In genomic region chr11:47406896-47407745, GRCh38 we compare ENCODE assay signal across 8 cellular contexts. TPM values are rescaled to one million over a fixed set of nuclear protein-coding genes. Genes with fewer than 3 reads are reported as not detected.
DNase-seq lines count a peak whose midpoint lies in the region; ATAC-seq, FAIRE-seq and TF ChIP-seq lines count a peak whose summit lies in the region.

No MANE protein-coding gene starts in this region.

- H3K27ac ChIP-seq in keratinocyte (ENCODE audit: control insufficient read depth, insufficient read depth, low read length) = peak overlapping the region; percentile 95
- peak overlapping the region; percentile 91 to 95 for H3K27ac ChIP-seq in thoracic aorta

- H3K9ac ChIP-seq in keratinocyte (ENCODE audit: control insufficient read depth, extremely low read depth, insufficient read depth, low read length) = peak overlapping the region; percentile 86

- no peaks in the 10 kb centered on the region for H3K36me3 Mint-ChIP-seq in activated naive CD8-positive, alpha-beta T cell treated with anti-CD3 and anti-CD28 coated beads, Interleukin-2, amount 10 ng/mL, durations not matched to agents 7 days and 5 days

- H4K20me1 ChIP-seq in keratinocyte (ENCODE audit: control insufficient read depth, extremely low read depth, insufficient read depth, low read length) = peaks cover under 1% of the 10 kb centered on the region

- peak; percentile 66 for DNase-seq in activated CD8-positive, alpha-beta memory T cell treated with anti-CD3 and anti-CD28 coated beads for 24 hours
- no peak for DNase-seq in activated CD8-positive, alpha-beta memory T cell treated with anti-CD3 and anti-CD28 coated beads, Interleukin-2, amount 50 U/mL, for 4 hours
- no peak for DNase-seq in activated naive CD8-positive, alpha-beta T cell treated with anti-CD3 and anti-CD28 coated beads, Interleukin-2, amount 10 ng/mL, durations not matched to agents 7 days and 5 days
- DNase-seq in keratinocyte (ENCODE audit: low read depth, low spot score) (no peak), thoracic aorta (ENCODE audit: low spot score) (no peak), NCI-H345 (lab: John Stamatoyannopoulos, UW) (no peak)

- peak overlapping the region; percentile 92 for H3K4me3 Mint-ChIP-seq in activated naive CD8-positive, alpha-beta T cell treated with anti-CD3 and anti-CD28 coated beads, Interleukin-2, amount 10 ng/mL, durations not matched to agents 7 days and 5 days

- peaks cover 12% of the 10 kb centered on the region for H3K4me1 Mint-ChIP-seq in activated naive CD8-positive, alpha-beta T cell treated with anti-CD3 and anti-CD28 coated beads, Interleukin-2, amount 10 ng/mL, durations not matched to agents 7 days and 5 days

- TF ChIP-seq CTCF in keratinocyte (optimal IDR thresholded peaks at IDR 0.05 in 1 of 3, IDR thresholded peaks at IDR 0.05 in 1 of 3, conservative IDR thresholded peaks at IDR 0.05 in 1 of 3; ENCODE audit: extremely low read depth in 1 of 3, insufficient read depth in 2 of 3, low read length in 3 of 3) (peak in 2 of 3 experiments; percentile 21 to 47), thoracic aorta (IDR thresholded peaks at IDR 0.05) (peak; percentile 5)

- POLR2A ChIA-PET in activated naive CD8-positive, alpha-beta T cell treated with anti-CD3 and anti-CD28 coated beads, Interleukin-2, amount 10 ng/mL, durations not matched to agents 7 days and 5 days (lab: Charles Lee) = interaction anchor here (0.6 to 1.6 kb wide), 6 partner anchors 10 to 192 kb away, joined by 3 to 6 read pairs (median 4); partner anchors contain the start of gene DDB2

- no peaks in the 10 kb centered on the region for H3K27me3 Mint-ChIP-seq in activated naive CD8-positive, alpha-beta T cell treated with anti-CD3 and anti-CD28 coated beads, Interleukin-2, amount 10 ng/mL, durations not matched to agents 7 days and 5 days

- H3K27me3 ChIP-seq in keratinocyte (ENCODE audit: control insufficient read depth, extremely low read depth, insufficient read depth, low read length) = no peaks in the 10 kb centered on the region
- H3K27me3 ChIP-seq in thoracic aorta (replicated peaks; ENCODE audit: insufficient read depth) = no peaks in the 10 kb centered on the region

- H3K9me3 ChIP-seq in keratinocyte (ENCODE audit: control insufficient read depth, low read depth, low read length) (no peaks in the 10 kb centered on the region), thoracic aorta (no peaks in the 10 kb centered on the region)

- ATAC-seq in activated naive CD8-positive, alpha-beta T cell treated with anti-CD3 and anti-CD28 coated beads, Interleukin-2, amount 10 ng/mL, durations not matched to agents 7 days and 5 days (ENCODE audit: low read depth) = no peak
- no peak for ATAC-seq in thoracic aorta (ENCODE audit: insufficient number of reproducible peaks, low FRiP score, low read depth)
- ATAC-seq in esophagus mucosa = no peak
- no peak for ATAC-seq in HG02642 (IDR thresholded peaks at IDR 0.05; ENCODE audit: poor library complexity, unreplicated experiment)

- H3K9me1 ChIP-seq in keratinocyte (ENCODE audit: control insufficient read depth, extremely low read depth, insufficient read depth, low read length) = no peaks in the 10 kb centered on the region

- H3K4me3 ChIP-seq in keratinocyte (ENCODE audit: control insufficient read depth in 2 of 3, extremely low read depth in 1 of 3, insufficient read depth in 2 of 3, low read depth in 1 of 3, low read length in 3 of 3) = peak overlapping the region; percentile 60 to 88 (median 72)
- peak overlapping the region; percentile 80 for H3K4me3 ChIP-seq in thoracic aorta

- H2AFZ ChIP-seq in keratinocyte (ENCODE audit: control insufficient read depth, low read length) = peak overlapping the region; percentile 67

- dilution Hi-C loops in keratinocyte (cut with MboI; ENCODE audit: extremely low pct_ligation_motif_present, low sequenced_read_pairs) = no loop called here

- peaks cover 7 to 17% of the 10 kb centered on the region in 2 experiments for H3K36me3 ChIP-seq in keratinocyte (ENCODE audit: control insufficient read depth in 2 of 2, extremely low read depth in 1 of 2, insufficient read depth in 2 of 2, low read length in 2 of 2)
- H3K36me3 ChIP-seq in thoracic aorta = peaks cover 8% of the 10 kb centered on the region

- FAIRE-seq in keratinocyte (lab: Jason Lieb, UNC) = no peak

- peak overlapping the region; percentile 85 for H3K27ac Mint-ChIP-seq in activated naive CD8-positive, alpha-beta T cell treated with anti-CD3 and anti-CD28 coated beads, Interleukin-2, amount 10 ng/mL, durations not matched to agents 7 days and 5 days

- peak overlapping the region; percentile 99 for H3K4me2 ChIP-seq in keratinocyte (ENCODE audit: control insufficient read depth, extremely low read depth, insufficient read depth, low read depth, low read length)

- H3K9me3 Mint-ChIP-seq in activated naive CD8-positive, alpha-beta T cell treated with anti-CD3 and anti-CD28 coated beads, Interleukin-2, amount 10 ng/mL, durations not matched to agents 7 days and 5 days = no peaks in the 10 kb centered on the region

- peaks cover 27% of the 10 kb centered on the region for H3K79me2 ChIP-seq in keratinocyte (ENCODE audit: control insufficient read depth, insufficient read depth, low read length)

- H3K4me1 ChIP-seq in keratinocyte (ENCODE audit: control insufficient read depth, extremely low read depth, insufficient read depth, low read length) (peaks cover 22% of the 10 kb centered on the region), thoracic aorta (ENCODE audit: control insufficient read depth in 1 of 2, low read depth in 2 of 2) (peaks cover 25 to 38% of the 10 kb centered on the region in 2 donors)

RNA-seq across cellular contexts. Expression of gene SLC39A13, which starts 1.3 kb away (rescaled TPM):
- 10 to 100 TPM; 33.1 to 38.2 TPM for total RNA-seq in activated naive CD8-positive, alpha-beta T cell treated with anti-CD3 and anti-CD28 coated beads, Interleukin-2, amount 10 ng/mL, durations not matched to agents 7 days and 5 days
- polyA plus RNA-seq in keratinocyte = 35.3 to 62.3 TPM (median 59.9 TPM) in 3 replicates
- polyA plus RNA-seq in keratinocyte (2011; ENCODE audit: low read depth) = 8.1 TPM
- 24.9 and 51.2 TPM in 2 replicates for polyA plus RNA-seq in keratinocyte (2011; cell fraction: cytosol; rRNA removed)
- 163 and 223 TPM in 2 replicates for polyA plus RNA-seq in keratinocyte (2011; cell fraction: nucleus; rRNA removed)
- polyA plus RNA-seq in keratinocyte (2012; ENCODE audit: low replicate concordance) = 31.4 and 61.9 TPM in 2 replicates
- 24.6 to 50.4 TPM (median 25.7 TPM) in 3 replicates for polyA minus RNA-seq in keratinocyte
- polyA minus RNA-seq in keratinocyte (2011; cell fraction: cytosol; rRNA and poly(A)+ RNA removed) = 68.1 TPM
- polyA minus RNA-seq in keratinocyte (2011; cell fraction: nucleus; rRNA and poly(A)+ RNA removed) = 65.1 and 68.7 TPM in 2 replicates
- 100 to 1,000 TPM in 1 of 2 donors, 10 to 100 TPM in 1; 97.7 to 163 TPM for total RNA-seq in thoracic aorta
- total RNA-seq in esophagus mucosa = 6.4 TPM

RNA-seq across cellular contexts. Expression of gene PSMC3, which starts 19.1 kb away (rescaled TPM):
- total RNA-seq in activated naive CD8-positive, alpha-beta T cell treated with anti-CD3 and anti-CD28 coated beads, Interleukin-2, amount 10 ng/mL, durations not matched to agents 7 days and 5 days = 100 to 1,000 TPM; 113 to 115 TPM
- 96.1 to 172 TPM (median 156 TPM) in 3 replicates for polyA plus RNA-seq in keratinocyte
- polyA plus RNA-seq in keratinocyte (2011; ENCODE audit: low read depth) = 30.4 TPM
- polyA plus RNA-seq in keratinocyte (2011; cell fraction: cytosol; rRNA removed) = 149 and 155 TPM in 2 replicates
- 97.3 and 102 TPM in 2 replicates for polyA plus RNA-seq in keratinocyte (2011; cell fraction: nucleus; rRNA removed)
- 56.4 and 229 TPM in 2 replicates for polyA plus RNA-seq in keratinocyte (2012; ENCODE audit: low replicate concordance)
- polyA minus RNA-seq in keratinocyte = 77.7 to 116 TPM (median 97.4 TPM) in 3 replicates
- polyA minus RNA-seq in keratinocyte (2011; cell fraction: cytosol; rRNA and poly(A)+ RNA removed) = 70.0 TPM
- polyA minus RNA-seq in keratinocyte (2011; cell fraction: nucleus; rRNA and poly(A)+ RNA removed) = 28.4 and 42.4 TPM in 2 replicates
- 100 to 1,000 TPM; 122 to 160 TPM for total RNA-seq in thoracic aorta
- 88.2 TPM for total RNA-seq in esophagus mucosa

RNA-seq across cellular contexts. Expression of gene SPI1, which starts 28.8 kb away (rescaled TPM):
- total RNA-seq in activated naive CD8-positive, alpha-beta T cell treated with anti-CD3 and anti-CD28 coated beads, Interleukin-2, amount 10 ng/mL, durations not matched to agents 7 days and 5 days = 1 to 10 TPM; 2.9 to 3.5 TPM
- polyA plus RNA-seq in keratinocyte = not detected in 3 replicates
- not detected for polyA plus RNA-seq in keratinocyte (2011; ENCODE audit: low read depth)
- not detected in 2 replicates for polyA plus RNA-seq in keratinocyte (2011; cell fraction: cytosol; rRNA removed)
- not detected in 2 replicates for polyA plus RNA-seq in keratinocyte (2011; cell fraction: nucleus; rRNA removed)
- not detected in 2 replicates for polyA plus RNA-seq in keratinocyte (2012; ENCODE audit: low replicate concordance)
- polyA minus RNA-seq in keratinocyte = 0.13 TPM in 1 of 3 replicates, not detected in the others
- not detected for polyA minus RNA-seq in keratinocyte (2011; cell fraction: cytosol; rRNA and poly(A)+ RNA removed)
- polyA minus RNA-seq in keratinocyte (2011; cell fraction: nucleus; rRNA and poly(A)+ RNA removed) = not detected in 2 replicates
- 10 to 100 TPM; 35.0 to 44.4 TPM for total RNA-seq in thoracic aorta
- total RNA-seq in esophagus mucosa = 2.2 TPM

RNA-seq across cellular contexts. Expression of gene RAPSN, which starts 41.8 kb away (rescaled TPM):
- under 1 TPM; 0.42 to 0.91 TPM for total RNA-seq in activated naive CD8-positive, alpha-beta T cell treated with anti-CD3 and anti-CD28 coated beads, Interleukin-2, amount 10 ng/mL, durations not matched to agents 7 days and 5 days
- 0.07 to 0.44 TPM (median 0.28 TPM) in 3 replicates for polyA plus RNA-seq in keratinocyte
- polyA plus RNA-seq in keratinocyte (2011; ENCODE audit: low read depth) = 0.50 TPM
- polyA plus RNA-seq in keratinocyte (2011; cell fraction: cytosol; rRNA removed) = 0.04 and 0.06 TPM in 2 replicates
- polyA plus RNA-seq in keratinocyte (2011; cell fraction: nucleus; rRNA removed) = 1.0 and 1.1 TPM in 2 replicates
- polyA plus RNA-seq in keratinocyte (2012; ENCODE audit: low replicate concordance) = 0.32 and 0.49 TPM in 2 replicates
- polyA minus RNA-seq in keratinocyte = 0.22 to 0.99 TPM in 2 of 3 replicates, not detected in the other
- not detected for polyA minus RNA-seq in keratinocyte (2011; cell fraction: cytosol; rRNA and poly(A)+ RNA removed)
- polyA minus RNA-seq in keratinocyte (2011; cell fraction: nucleus; rRNA and poly(A)+ RNA removed) = 1.6 and 5.3 TPM in 2 replicates
- total RNA-seq in thoracic aorta = under 1 TPM in 1 of 2 donors, not detected in 1; 0.41 TPM
- 0.44 TPM for total RNA-seq in esophagus mucosa

RNA-seq across cellular contexts. Expression of gene MYBPC3, which starts 54.6 kb away (rescaled TPM):
- total RNA-seq in activated naive CD8-positive, alpha-beta T cell treated with anti-CD3 and anti-CD28 coated beads, Interleukin-2, amount 10 ng/mL, durations not matched to agents 7 days and 5 days = under 1 TPM in 1 of 2 experiments, not detected in 1; 0.11 TPM
- not detected in 3 replicates for polyA plus RNA-seq in keratinocyte
- polyA plus RNA-seq in keratinocyte (2011; ENCODE audit: low read depth) = not detected
- polyA plus RNA-seq in keratinocyte (2011; cell fraction: cytosol; rRNA removed) = not detected in 2 replicates
- not detected in 2 replicates for polyA plus RNA-seq in keratinocyte (2011; cell fraction: nucleus; rRNA removed)
- polyA plus RNA-seq in keratinocyte (2012; ENCODE audit: low replicate concordance) = not detected in 2 replicates
- polyA minus RNA-seq in keratinocyte = not detected in 3 replicates
- not detected for polyA minus RNA-seq in keratinocyte (2011; cell fraction: cytosol; rRNA and poly(A)+ RNA removed)
- not detected in 2 replicates for polyA minus RNA-seq in keratinocyte (2011; cell fraction: nucleus; rRNA and poly(A)+ RNA removed)
- total RNA-seq in thoracic aorta (not detected), esophagus mucosa (not detected)

Comparison
In these comparisons a context has a peak if more than half of its experiments do, and no peak if none do; other contexts are left out.
1. RNA of gene SPI1, which starts 28.8 kb away (total RNA-seq): 35.0 to 44.4 TPM in thoracic aorta; 2.9 to 3.5 TPM in activated naive CD8-positive, alpha-beta T cell treated with anti-CD3 and anti-CD28 coated beads, Interleukin-2, amount 10 ng/mL, durations not matched to agents 7 days and 5 days and 2.2 TPM in esophagus mucosa (single experiment); every median in the first group is over 4 times any median in the second.